In genomic region chr16:4260360-4260759, GRCh38 we compare ENCODE assay signal across 16 cellular contexts. TPM values are rescaled to one million over a fixed set of nuclear protein-coding genes. Genes with fewer than 3 reads are reported as not detected.
DNase-seq lines count a peak whose midpoint lies in the region; ATAC-seq, FAIRE-seq and TF ChIP-seq lines count a peak whose summit lies in the region.
"Had no signal": no experiment of that assay in that cellular context is flagged by ENCODE, and none has a peak within 500 bp of the region (broad histone marks: within the 10 kb centered on the region; RNA-seq: fewer than 3 reads in every experiment).

No MANE protein-coding gene starts in this region.

- TF ChIP-seq RAD21 in Ishikawa (IDR thresholded peaks at IDR 0.05; ENCODE audit: low read depth), result no peak

- H3K4me2 ChIP-seq in GM23248 (ENCODE audit: unreplicated experiment), result no peak overlapping the region

- no peaks in the 10 kb centered on the region for H3K79me2 ChIP-seq in GM23248 (ENCODE audit: insufficient read depth)

- intact Hi-C loops in pancreas (cut with DNase I) (no loop called here), left ventricle myocardium superior (cut with micrococcal nuclease) (no loop called here)

- FAIRE-seq in bronchial epithelial cell (lab: Jason Lieb, UNC), result no peak
- no peak for FAIRE-seq in pancreas (lab: Jason Lieb, UNC)
- FAIRE-seq: keratinocyte had no signal

- H3K9ac ChIP-seq in GM23248, result no peak overlapping the region

- no peaks in the 10 kb centered on the region for H3F3A ChIP-seq in GM23248 (ENCODE audit: insufficient read depth)

- H3K9me3 ChIP-seq in pancreas, result no peaks in the 10 kb centered on the region
- H3K9me3 ChIP-seq in GM23248 (ENCODE audit: low read depth), result no peaks in the 10 kb centered on the region

- no peaks in the 10 kb centered on the region for H4K20me1 ChIP-seq in GM23248 (ENCODE audit: insufficient read depth)

- DNase-seq in NCI-H2107 treated with DMSO at 0.1 percent for 48 hours (lab: John Stamatoyannopoulos, UW; ENCODE audit: unreplicated experiment), result peak; percentile 94
- DNase-seq in bronchial epithelial cell (ENCODE audit: low read depth), result peak; percentile 54
- DNase-seq in pancreas, result peak; percentile 90 to 98 (median 94)
- no peak for DNase-seq in DMS 273 (lab: John Stamatoyannopoulos, UW; ENCODE audit: unreplicated experiment)
- DNase-seq in GM23248, result no peak
- no peak for DNase-seq in left ventricle myocardium superior
- DNase-seq: AML-193; IMR-90; NCI-H446 treated with DMSO at 0.1 percent for 48 hours; stimulated activated CD8-positive, alpha-beta memory T cell treated with anti-CD3 and anti-CD28 coated beads, Interleukin-4, amount 100 ng/mL, for 48 hours; trophoblast cell had no signal

- no peak for TF ChIP-seq EP300 in Ishikawa (IDR thresholded peaks at IDR 0.05; ENCODE audit: borderline replicate concordance)

- WGBS in pancreas, 2 donors, result 19 to 22% methylated on average over 14 of the region's 14 CpGs
- 92 to 98% methylated on average over 13 to 14 of the region's 14 CpGs for whole genome bisulfite sequencing in GM23248 (ENCODE audit: low coverage in 1 of 2, low lambda C conversion rate in 2 of 2, missing lambda C conversion rate in 2 of 2), 2 experiments

- no peaks in the 10 kb centered on the region for H3K27me3 ChIP-seq in bronchial epithelial cell (ENCODE audit: control insufficient read depth, insufficient read depth, low read length)
- H3K27me3 ChIP-seq in pancreas, result no peaks in the 10 kb centered on the region
- no peaks in the 10 kb centered on the region for H3K27me3 ChIP-seq in GM23248 (replicated peaks; ENCODE audit: insufficient read depth)

- TF ChIP-seq CTCF in bronchial epithelial cell (IDR thresholded peaks at IDR 0.05; ENCODE audit: insufficient read depth, low read length, severe bottlenecking), result no peak
- no peak for TF ChIP-seq CTCF in pancreas (IDR thresholded peaks at IDR 0.05)

- H3K27ac ChIP-seq in pancreas, result peak overlapping the region; percentile 62 to 69 (median 66)
- no peak overlapping the region for H3K27ac ChIP-seq in GM23248

- H3K36me3 ChIP-seq in bronchial epithelial cell (ENCODE audit: control insufficient read depth, insufficient read depth, low read length), result peaks cover 15% of the 10 kb centered on the region
- H3K36me3 ChIP-seq in pancreas, result peaks cover 0 to 14% (median 0%) of the 10 kb centered on the region in 3 donors
- H3K36me3 ChIP-seq in GM23248 (ENCODE audit: low read depth), result no peaks in the 10 kb centered on the region

- in situ Hi-C loops in GM23248 (cut with MboI), result no loop called here

- H2AFZ ChIP-seq in GM23248, result no peak overlapping the region

- H3K9me2 ChIP-seq in GM23248 (ENCODE audit: insufficient read depth), result no peaks in the 10 kb centered on the region

- ATAC-seq in pancreas, result peak; percentile 90 to 95 (median 92)
- ATAC-seq in GM18858 (IDR thresholded peaks at IDR 0.05; ENCODE audit: unreplicated experiment), result no peak
- ATAC-seq in left ventricle myocardium superior, result no peak
- ATAC-seq: Panc1 had no signal

- H3K4me1 ChIP-seq in pancreas (peaks cover 4 to 22% (median 9%) of the 10 kb centered on the region in 3 donors), GM23248 (ENCODE audit: insufficient read depth) (peaks cover 8% of the 10 kb centered on the region)

- H3K4me3 ChIP-seq in bronchial epithelial cell (ENCODE audit: low read depth, low read length) (no peak overlapping the region), pancreas (peak overlapping the region in 2 of 4 donors; percentile 16 to 17), GM23248 (no peak overlapping the region)

TF ChIP-seq in Ishikawa, 13 proteins besides CTCF, POLR2A, EP300 and RAD21:
- TF ChIP-seq FOXM1 (IDR thresholded peaks at IDR 0.05; ENCODE audit: borderline replicate concordance, low read depth), result no peak
- TF ChIP-seq REST (IDR thresholded peaks at IDR 0.05; ENCODE audit: low read depth), result no peak
- TF ChIP-seq ZBTB7A (IDR thresholded peaks at IDR 0.05; ENCODE audit: low read depth), result no peak
- TF ChIP-seq CREB1 (IDR thresholded peaks at IDR 0.05; ENCODE audit: low read depth), result no peak
- peak; percentile 79 for TF ChIP-seq NFIC (IDR thresholded peaks at IDR 0.05)
- peak; percentile 37; the same call in 1 of the 2 replicates for TF ChIP-seq MAX (IDR thresholded peaks at IDR 0.05)
- TF ChIP-seq YY1 (IDR thresholded peaks at IDR 0.05; ENCODE audit: low read depth), result no peak
- TF ChIP-seq TCF12 (IDR thresholded peaks at IDR 0.05; ENCODE audit: low read depth), result peak; percentile 88
- no peak for TF ChIP-seq EGR1 (IDR thresholded peaks at IDR 0.05)
- no peak for TF ChIP-seq TEAD4 (IDR thresholded peaks at IDR 0.05)
- TF ChIP-seq USF1 (IDR thresholded peaks at IDR 0.05), result no peak
- TF ChIP-seq CEBPB (IDR thresholded peaks at IDR 0.05), result peak; percentile 36; the same call in 1 of the 2 replicates
- no peak for TF ChIP-seq TAF1 (IDR thresholded peaks at IDR 0.05; ENCODE audit: low read depth)

RNA-seq across cellular contexts. Expression of gene TFAP4, which starts 12.5 kb away (rescaled TPM):
- total RNA-seq in bronchial epithelial cell (3.7 and 11.8 TPM in 2 replicates), pancreas (10 to 100 TPM in 4 of 6 donors, 1 to 10 TPM in 2; 8.6 to 17.9 (median 12.9) TPM), left ventricle myocardium superior (4.7 TPM)
- polyA plus RNA-seq in pancreas (10 to 100 TPM in 1 of 2 donors, 1 to 10 TPM in 1; 6.1 to 10.7 TPM), GM23248 (2016; fragmentation: Nextera tagmentation; extraction: Ambion mirVana) (0.91 and 1.5 TPM in 2 replicates)
- total RNA-seq in GM23248 (2014; rRNA removed; shearing (Covaris generic)), result 3.4 and 5.4 TPM in 2 replicates

RNA-seq across cellular contexts. Expression of gene SRL, which starts 18.5 kb away (rescaled TPM):
- not detected in 2 replicates for total RNA-seq in bronchial epithelial cell
- total RNA-seq in pancreas, result under 1 TPM; 0.12 to 0.24 (median 0.19) TPM
- polyA plus RNA-seq in pancreas, result under 1 TPM; 0.40 to 0.42 TPM
- total RNA-seq in GM23248 (2014; rRNA removed; shearing (Covaris generic)), result not detected in 2 replicates
- not detected in 2 replicates for polyA plus RNA-seq in GM23248 (2016; fragmentation: Nextera tagmentation; extraction: Ambion mirVana)
- total RNA-seq in left ventricle myocardium superior, result 426 TPM
- total RNA-seq: T-helper 1 cell treated with Interleukin-12 subunit alpha and Interleukin-12 subunit beta and Interleukin-4 antibody, amounts not matched to agents 30 ng/mL and 1 ng/mL, for 36 hours had no signal
- polyA plus RNA-seq: keratinocyte had no signal

RNA-seq across cellular contexts. Expression of gene GLIS2, which starts 55.5 kb away (rescaled TPM):
- total RNA-seq in bronchial epithelial cell (0.53 and 0.77 TPM in 2 replicates), pancreas (10 to 100 TPM in 4 of 6 donors, 1 to 10 TPM in 2; 5.5 to 14.9 (median 10.9) TPM), left ventricle myocardium superior (16.6 TPM)
- polyA plus RNA-seq in pancreas (10 to 100 TPM in 1 of 2 donors, 1 to 10 TPM in 1; 7.3 to 15.1 TPM), GM23248 (2016; fragmentation: Nextera tagmentation; extraction: Ambion mirVana) (6.8 and 7.3 TPM in 2 replicates)
- total RNA-seq in GM23248 (2014; rRNA removed; shearing (Covaris generic)), result 2.9 and 3.2 TPM in 2 replicates

Comparison
In these comparisons a context has a peak if more than half of its experiments do, and no peak if none do; other contexts are left out.
1. DNase-seq: peak in NCI-H2107 treated with DMSO at 0.1 percent for 48 hours (single experiment), bronchial epithelial cell (single experiment) and pancreas (6 of 6); none in DMS 273 (single experiment), GM23248 (single experiment) and left ventricle myocardium superior (single experiment).
2. ATAC-seq: peak in pancreas (4 of 4); none in GM18858 (single experiment) and left ventricle myocardium superior (single experiment).
3. RNA of gene SRL, which starts 18.5 kb away (total RNA-seq): 426 TPM in left ventricle myocardium superior (single experiment); 0.12 to 0.24 TPM in pancreas, not detected in bronchial epithelial cell and not detected in GM23248; every median in the first group is over 100 times any median in the second.